Comparison of ENCODE assay signal across 8 cellular contexts in the genomic region with DNA sequence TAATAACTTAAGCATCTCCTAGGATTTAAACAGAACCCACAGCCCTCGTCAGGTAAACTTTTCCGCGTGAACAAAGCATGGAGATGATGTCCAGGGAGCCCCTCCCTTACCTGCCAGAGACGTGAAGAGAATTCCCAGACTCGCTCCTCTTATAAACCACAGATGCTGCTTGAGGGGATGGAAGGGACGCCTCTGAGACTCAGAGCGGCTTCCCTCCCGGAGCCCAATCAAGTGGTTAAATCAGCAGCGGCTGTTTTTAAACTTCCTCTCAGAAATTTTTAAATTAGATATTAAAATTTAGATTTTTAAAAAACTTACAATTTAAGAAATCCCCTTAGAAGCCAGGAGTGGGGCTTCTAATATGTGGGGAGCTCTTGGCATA.
DNase-seq lines count a peak whose midpoint lies in the region; ATAC-seq lines count a peak whose summit lies in the region.

No MANE protein-coding gene starts in this region.

- peaks cover 2 to 10% of the 10 kb centered on the region in 2 donors for H3K36me3 Mint-ChIP-seq in CD4-positive, alpha-beta memory T cell
- H3K36me3 Mint-ChIP-seq in activated naive CD8-positive, alpha-beta T cell treated with anti-CD3 and anti-CD28 coated beads, Interleukin-2, amount 10 ng/mL, durations not matched to agents 7 days and 5 days = peaks cover 13% of the 10 kb centered on the region
- no peaks in the 10 kb centered on the region for H3K36me3 Mint-ChIP-seq in natural killer cell treated with Interleukin-12 subunit alpha and Interleukin-12 subunit beta and Interleukin-15 and Interleukin-18, amount 100 ng/mL, for 72 hours

- H3K9me3 ChIP-seq in CD4-positive, alpha-beta memory T cell (ENCODE audit: control insufficient read depth in 1 of 2, low read length in 2 of 2) = no peaks in the 10 kb centered on the region
- H3K9me3 ChIP-seq in SJCRH30 (replicated peaks) = peaks cover 3% of the 10 kb centered on the region; the same call in 1 of the 2 replicates

- H3K4me3 Mint-ChIP-seq in CD4-positive, alpha-beta memory T cell = peak overlapping the region; percentile 80 to 91 (median 86)
- H3K4me3 Mint-ChIP-seq in activated naive CD8-positive, alpha-beta T cell treated with anti-CD3 and anti-CD28 coated beads, Interleukin-2, amount 10 ng/mL, durations not matched to agents 7 days and 5 days = peak overlapping the region; percentile 75
- peak overlapping the region; percentile 88 for H3K4me3 Mint-ChIP-seq in natural killer cell treated with Interleukin-12 subunit alpha and Interleukin-12 subunit beta and Interleukin-15 and Interleukin-18, amount 100 ng/mL, for 72 hours

- CTCF ChIA-PET in CD4-positive, alpha-beta memory T cell (lab: Charles Lee; ENCODE audit: partially characterized antibody) = interaction anchor here (0.8 to 7.6 kb wide), 10 partner anchors 11 to 78 kb away, joined by 3 to 75 read pairs (median 8); partner anchors contain the start of gene RAPGEF1

- intact Hi-C loops in CD4-positive, alpha-beta memory T cell (cut with micrococcal nuclease) = loop anchor here (1.0 to 5.0 kb wide), 5 partner anchors 10 to 76 kb away; no protein-coding TSS in a partner anchor

- peak overlapping the region in 1 of 2 donors; percentile 26 for H3K4me3 ChIP-seq in CD4-positive, alpha-beta memory T cell (ENCODE audit: low read length in 2 of 2)
- H3K4me3 ChIP-seq in SJCRH30 = no peak overlapping the region

- H3K27me3 Mint-ChIP-seq in CD4-positive, alpha-beta memory T cell = no peaks in the 10 kb centered on the region
- no peaks in the 10 kb centered on the region for H3K27me3 Mint-ChIP-seq in activated naive CD8-positive, alpha-beta T cell treated with anti-CD3 and anti-CD28 coated beads, Interleukin-2, amount 10 ng/mL, durations not matched to agents 7 days and 5 days
- H3K27me3 Mint-ChIP-seq in natural killer cell treated with Interleukin-12 subunit alpha and Interleukin-12 subunit beta and Interleukin-15 and Interleukin-18, amount 100 ng/mL, for 72 hours = no peaks in the 10 kb centered on the region

- H3K36me3 ChIP-seq in CD4-positive, alpha-beta memory T cell (ENCODE audit: insufficient read depth, low read length) = no peaks in the 10 kb centered on the region
- H3K36me3 ChIP-seq in SJCRH30 = peaks cover 8% of the 10 kb centered on the region

- H3K27me3 ChIP-seq in CD4-positive, alpha-beta memory T cell (ENCODE audit: insufficient read depth, low read length) = no peaks in the 10 kb centered on the region
- H3K27me3 ChIP-seq in SJCRH30 = no peaks in the 10 kb centered on the region

- DNase-seq in CD4-positive, alpha-beta memory T cell = no peak
- DNase-seq in activated naive CD8-positive, alpha-beta T cell treated with anti-CD3 and anti-CD28 coated beads, Interleukin-2, amount 10 ng/mL, durations not matched to agents 7 days and 5 days = no peak
- DNase-seq in natural killer cell treated with Interleukin-12 subunit alpha and Interleukin-12 subunit beta and Interleukin-15 and Interleukin-18, amount 100 ng/mL, for 72 hours (ENCODE audit: low spot score) = no peak
- DNase-seq in NOMO-1 treated with dmso at 0.1 percent for 144 hours (lab: John Stamatoyannopoulos, UW; ENCODE audit: unreplicated experiment) = no peak
- no peak for DNase-seq in SJCRH30
- DNase-seq in activated gamma-delta T cell (lab: John Stamatoyannopoulos, UW) = no peak
- no peak for DNase-seq in NCI-H1694 (lab: John Stamatoyannopoulos, UW)

- H3K27ac ChIP-seq in CD4-positive, alpha-beta memory T cell (ENCODE audit: low read depth, low read length) = peak overlapping the region; percentile 89
- H3K27ac ChIP-seq in SJCRH30 = no peak overlapping the region

- POLR2A ChIA-PET in CD4-positive, alpha-beta memory T cell (lab: Charles Lee; ENCODE audit: partially characterized antibody) = interaction anchor here (0.6 to 21.5 kb wide), 20 partner anchors 10 to 412 kb away, joined by 3 to 692 read pairs (median 5); partner anchors contain the start of gene RAPGEF1
- POLR2A ChIA-PET in activated naive CD8-positive, alpha-beta T cell treated with anti-CD3 and anti-CD28 coated beads, Interleukin-2, amount 10 ng/mL, durations not matched to agents 7 days and 5 days (lab: Charles Lee) = interaction anchor here (0.6 to 2.4 kb wide), 6 partner anchors 10 to 64 kb away, joined by 3 to 14 read pairs (median 7); no protein-coding TSS in a partner anchor

- H3K27ac Mint-ChIP-seq in CD4-positive, alpha-beta memory T cell = peak overlapping the region; percentile 94 to 100 (median 100)
- H3K27ac Mint-ChIP-seq in activated naive CD8-positive, alpha-beta T cell treated with anti-CD3 and anti-CD28 coated beads, Interleukin-2, amount 10 ng/mL, durations not matched to agents 7 days and 5 days = peak overlapping the region; percentile 98
- peak overlapping the region; percentile 94 to 95 for H3K27ac Mint-ChIP-seq in natural killer cell treated with Interleukin-12 subunit alpha and Interleukin-12 subunit beta and Interleukin-15 and Interleukin-18, amount 100 ng/mL, for 72 hours

- H3K4me1 Mint-ChIP-seq in CD4-positive, alpha-beta memory T cell = peaks cover 74 to 100% (median 92%) of the 10 kb centered on the region in 4 donors
- H3K4me1 Mint-ChIP-seq in activated naive CD8-positive, alpha-beta T cell treated with anti-CD3 and anti-CD28 coated beads, Interleukin-2, amount 10 ng/mL, durations not matched to agents 7 days and 5 days = peaks cover 69% of the 10 kb centered on the region
- peaks cover 74 to 86% of the 10 kb centered on the region in 2 donors for H3K4me1 Mint-ChIP-seq in natural killer cell treated with Interleukin-12 subunit alpha and Interleukin-12 subunit beta and Interleukin-15 and Interleukin-18, amount 100 ng/mL, for 72 hours (ENCODE audit: low read depth in 2 of 2)

- ATAC-seq in GM21737 (IDR thresholded peaks at IDR 0.05; ENCODE audit: unreplicated experiment) = peak; percentile 12
- ATAC-seq in activated naive CD8-positive, alpha-beta T cell treated with anti-CD3 and anti-CD28 coated beads, Interleukin-2, amount 10 ng/mL, durations not matched to agents 7 days and 5 days (ENCODE audit: low read depth) = no peak
- peak in 1 of 2 donors; percentile 1 for ATAC-seq in natural killer cell treated with Interleukin-12 subunit alpha and Interleukin-12 subunit beta and Interleukin-15 and Interleukin-18, amount 100 ng/mL, for 72 hours

- H3K4me1 ChIP-seq in CD4-positive, alpha-beta memory T cell (ENCODE audit: insufficient read depth, low read length) = peaks cover 97% of the 10 kb centered on the region
- peaks cover 31% of the 10 kb centered on the region for H3K4me1 ChIP-seq in SJCRH30

- no peaks in the 10 kb centered on the region for H3K9me3 Mint-ChIP-seq in CD4-positive, alpha-beta memory T cell
- H3K9me3 Mint-ChIP-seq in activated naive CD8-positive, alpha-beta T cell treated with anti-CD3 and anti-CD28 coated beads, Interleukin-2, amount 10 ng/mL, durations not matched to agents 7 days and 5 days = peaks cover 1% of the 10 kb centered on the region
- H3K9me3 Mint-ChIP-seq in natural killer cell treated with Interleukin-12 subunit alpha and Interleukin-12 subunit beta and Interleukin-15 and Interleukin-18, amount 100 ng/mL, for 72 hours = no peaks in the 10 kb centered on the region
